In genomic region chr16:1003551-1004347, GRCh38 we compare ENCODE assay signal across 11 cellular contexts. TPM values are rescaled to one million over a fixed set of nuclear protein-coding genes. Genes with fewer than 3 reads are reported as not detected.
A peak's percentile ranks its signal among the peaks of the same experiment; 100 is the strongest.
DNase-seq lines count a peak whose midpoint lies in the region; ATAC-seq, FAIRE-seq and TF ChIP-seq lines count a peak whose summit lies in the region.
"Had no signal": no experiment of that assay in that cellular context is flagged by ENCODE, and none has a peak within 500 bp of the region (broad histone marks: within the 10 kb centered on the region; RNA-seq: fewer than 3 reads in every experiment).

No MANE protein-coding gene starts in this region.

- no peaks in the 10 kb centered on the region for H3K9me1 ChIP-seq in endothelial cell of umbilical vein (replicated peaks; ENCODE audit: control insufficient read depth, extremely low read depth, insufficient read depth, low read length)

- H3K27ac ChIP-seq in endothelial cell of umbilical vein (ENCODE audit: insufficient read depth, low read depth, low read length), result no peak overlapping the region
- H3K27ac ChIP-seq: vagina had no signal

- TF ChIP-seq CTCF in endothelial cell of umbilical vein (IDR thresholded peaks at IDR 0.05; ENCODE audit: extremely low read depth in 1 of 2, insufficient read depth in 1 of 2, low read depth in 1 of 2, low read length in 2 of 2) (no peak), WTC11 (IDR thresholded peaks at IDR 0.05) (no peak)

- no TSS peak for BruUV-seq in endothelial cell of umbilical vein (replicated peaks; lab: Mats Ljungman, UMichigan)

- H3K4me1 Mint-ChIP-seq in activated CD8-positive, alpha-beta memory T cell treated with anti-CD3 and anti-CD28 coated beads, Interleukin-2, amount 10 ng/mL, durations not matched to agents 7 days and 5 days, result peaks cover 25% of the 10 kb centered on the region
- no peaks in the 10 kb centered on the region for H3K4me1 Mint-ChIP-seq in WTC11

- H3K27me3 ChIP-seq in endothelial cell of umbilical vein (ENCODE audit: control insufficient read depth in 2 of 2, insufficient read depth in 2 of 2, low read length in 2 of 2), result no peaks in the 10 kb centered on the region
- H3K27me3 ChIP-seq: vagina had no signal

- no peaks in the 10 kb centered on the region for H3K9me3 Mint-ChIP-seq in activated CD8-positive, alpha-beta memory T cell treated with anti-CD3 and anti-CD28 coated beads, Interleukin-2, amount 10 ng/mL, durations not matched to agents 7 days and 5 days (ENCODE audit: low read depth)
- no peaks in the 10 kb centered on the region for H3K9me3 Mint-ChIP-seq in WTC11

- H3K27me3 Mint-ChIP-seq in activated CD8-positive, alpha-beta memory T cell treated with anti-CD3 and anti-CD28 coated beads, Interleukin-2, amount 10 ng/mL, durations not matched to agents 7 days and 5 days, result peaks cover 29% of the 10 kb centered on the region
- H3K27me3 Mint-ChIP-seq in WTC11 (ENCODE audit: low read depth), result no peaks in the 10 kb centered on the region

- peak overlapping the region; percentile 84 for H3K27ac Mint-ChIP-seq in activated CD8-positive, alpha-beta memory T cell treated with anti-CD3 and anti-CD28 coated beads, Interleukin-2, amount 10 ng/mL, durations not matched to agents 7 days and 5 days
- no peak overlapping the region for H3K27ac Mint-ChIP-seq in WTC11

- H4K20me1 ChIP-seq in endothelial cell of umbilical vein (replicated peaks; ENCODE audit: control insufficient read depth, extremely low read depth, insufficient read depth, low read length), result no peaks in the 10 kb centered on the region

- no peak for TF ChIP-seq POLR2A in endothelial cell of umbilical vein (IDR thresholded peaks at IDR 0.05; ENCODE audit: low read depth, low read length)

- ATAC-seq in activated CD8-positive, alpha-beta memory T cell treated with anti-CD3 and anti-CD28 coated beads, Interleukin-2, amount 10 ng/mL, durations not matched to agents 7 days and 5 days, result peak; percentile 70
- no peak for ATAC-seq in WTC11
- ATAC-seq: Right ventricle myocardium inferior had no signal

- dilution Hi-C loops in endothelial cell of umbilical vein (cut with MboI; ENCODE audit: extremely low pct_ligation_motif_present, low sequenced_read_pairs), result no loop called here

- H3K4me1 ChIP-seq in endothelial cell of umbilical vein (ENCODE audit: control insufficient read depth, extremely low read depth, insufficient read depth, low read length), result peaks cover 16% of the 10 kb centered on the region

- DNase-seq in activated CD4-positive, alpha-beta T cell treated with anti-CD3 and anti-CD28 coated beads for 4 hours, result peak; percentile 47 to 53
- no peak for DNase-seq in activated CD4-positive, alpha-beta T cell treated with anti-CD3 and anti-CD28 coated beads, Interleukin-2, amount 50 U/mL, for 1 hour
- DNase-seq in activated CD8-positive, alpha-beta memory T cell treated with anti-CD3 and anti-CD28 coated beads, Interleukin-2, amount 10 ng/mL, durations not matched to agents 7 days and 5 days, result peak; percentile 77
- DNase-seq in endothelial cell of umbilical vein (ENCODE audit: low read depth, low spot score), result peak; percentile 8
- DNase-seq in stimulated activated naive CD4-positive, alpha-beta T cell (lab: John Stamatoyannopoulos, UW), result peak in 4 of 6 experiments; percentile 14 to 64 (median 57)
- no peak for DNase-seq in HTR-8/SVneo (ENCODE audit: insufficient read length, low spot score)
- no peak for DNase-seq in WTC11 (ENCODE audit: low spot score)
- no peak for DNase-seq in NCI-H1694 (lab: John Stamatoyannopoulos, UW)

- no peaks in the 10 kb centered on the region for H3K36me3 Mint-ChIP-seq in activated CD8-positive, alpha-beta memory T cell treated with anti-CD3 and anti-CD28 coated beads, Interleukin-2, amount 10 ng/mL, durations not matched to agents 7 days and 5 days
- H3K36me3 Mint-ChIP-seq in WTC11, result no peaks in the 10 kb centered on the region

- H3K79me2 ChIP-seq in endothelial cell of umbilical vein (ENCODE audit: control insufficient read depth, insufficient read depth, low read length), result no peaks in the 10 kb centered on the region

- H3K36me3 ChIP-seq in endothelial cell of umbilical vein (ENCODE audit: control insufficient read depth in 2 of 2, extremely low read depth in 1 of 2, insufficient read depth in 2 of 2, low read length in 2 of 2), result no peaks in the 10 kb centered on the region
- H3K36me3 ChIP-seq: vagina had no signal

- no peak overlapping the region for H2AFZ ChIP-seq in endothelial cell of umbilical vein (ENCODE audit: low read depth, low read length)

- CTCF ChIA-PET in activated CD8-positive, alpha-beta memory T cell treated with anti-CD3 and anti-CD28 coated beads, Interleukin-2, amount 10 ng/mL, durations not matched to agents 7 days and 5 days (lab: Charles Lee), result interaction anchor here (0.7 to 1.3 kb wide), 2 partner anchors 40 to 90 kb away, joined by 3 read pairs; no protein-coding TSS in a partner anchor
- CTCF ChIA-PET in endothelial cell of umbilical vein (lab: Charles Lee), result no interaction called here
- CTCF ChIA-PET in WTC11 (lab: Charles Lee), result interaction anchor here (0.8 to 1.3 kb wide), 2 partner anchors 53 to 100 kb away, joined by 3 read pairs; no protein-coding TSS in a partner anchor

- H3K9me3 ChIP-seq in endothelial cell of umbilical vein (replicated peaks; ENCODE audit: control insufficient read depth, insufficient read depth, low read length), result no peaks in the 10 kb centered on the region
- H3K9me3 ChIP-seq: vagina had no signal

- H3K4me2 ChIP-seq in endothelial cell of umbilical vein (ENCODE audit: insufficient read depth, low read length), result no peak overlapping the region

- intact Hi-C loops in endothelial cell of umbilical vein (cut with micrococcal nuclease), result no loop called here

- peak overlapping the region; percentile 59 for H3K4me3 Mint-ChIP-seq in activated CD8-positive, alpha-beta memory T cell treated with anti-CD3 and anti-CD28 coated beads, Interleukin-2, amount 10 ng/mL, durations not matched to agents 7 days and 5 days
- no peak overlapping the region for H3K4me3 Mint-ChIP-seq in WTC11

- FAIRE-seq in endothelial cell of umbilical vein (lab: Jason Lieb, UNC), result peak; percentile 84
- no peak for FAIRE-seq in HTR-8/SVneo (lab: Jason Lieb, UNC)

- no peak overlapping the region for H3K4me3 ChIP-seq in endothelial cell of umbilical vein (replicated peaks in 1 of 3; ENCODE audit: insufficient read depth in 1 of 3, low read depth in 1 of 3, low read length in 3 of 3)
- H3K4me3 ChIP-seq: lung had no signal

- POLR2A ChIA-PET in endothelial cell of umbilical vein (lab: Charles Lee), result no interaction called here
- POLR2A ChIA-PET in WTC11 (lab: Charles Lee), result no interaction called here

- no peak overlapping the region for H3K9ac ChIP-seq in endothelial cell of umbilical vein (replicated peaks; ENCODE audit: extremely low read depth, insufficient read depth, low read length)

TF ChIP-seq in endothelial cell of umbilical vein, 7 proteins besides CTCF, POLR2A, EP300 and RAD21 (continues in another document):
- TF ChIP-seq FOS (IDR thresholded peaks at IDR 0.05; ENCODE audit: borderline replicate concordance, insufficient read depth, low read length) (peak; percentile 9), JUN (IDR thresholded peaks at IDR 0.05; ENCODE audit: borderline replicate concordance, insufficient read depth, insufficient read length, low read depth) (no peak), MAX (IDR thresholded peaks at IDR 0.05; ENCODE audit: insufficient read depth, insufficient read length) (no peak), POLR2AphosphoS5 (IDR thresholded peaks at IDR 0.05; ENCODE audit: insufficient read depth, low read depth, low read length) (peak; percentile 40)

TF ChIP-seq in WTC11, 78 proteins besides CTCF, POLR2A, EP300 and RAD21 (continues in another document):
- TF ChIP-seq PRRX2 (CRISPR knock-in tag; IDR thresholded peaks at IDR 0.05) (no peak), RELA (CRISPR knock-in tag; IDR thresholded peaks at IDR 0.05; ENCODE audit: borderline replicate concordance) (no peak), EMX1 (CRISPR knock-in tag; IDR thresholded peaks at IDR 0.05) (no peak), HMGA2 (CRISPR knock-in tag; IDR thresholded peaks at IDR 0.05) (no peak), E2F5 (CRISPR knock-in tag; IDR thresholded peaks at IDR 0.05) (no peak)

RNA-seq across cellular contexts. Expression of gene SOX8, which starts 22.2 kb away (rescaled TPM):
- total RNA-seq in activated CD8-positive, alpha-beta memory T cell treated with anti-CD3 and anti-CD28 coated beads, Interleukin-2, amount 10 ng/mL, durations not matched to agents 7 days and 5 days, result under 1 TPM; 0.12 to 0.16 TPM
- total RNA-seq in endothelial cell of umbilical vein (0.42 and 0.53 TPM in 2 replicates), WTC11 (2021) (10.2 to 12.3 TPM (median 10.9 TPM) in 3 replicates)
- polyA plus RNA-seq in endothelial cell of umbilical vein, result 0.52 and 0.72 TPM in 2 replicates
- 0.35 and 0.37 TPM in 2 replicates for polyA plus RNA-seq in endothelial cell of umbilical vein (2011; cell fraction: cytosol; rRNA removed)
- polyA plus RNA-seq in endothelial cell of umbilical vein (2011; cell fraction: nucleus; rRNA removed), result 3.1 and 3.3 TPM in 2 replicates
- polyA plus RNA-seq in endothelial cell of umbilical vein (2012), result 0.29 and 0.45 TPM in 2 replicates
- polyA minus RNA-seq in endothelial cell of umbilical vein, result 0.17 and 0.25 TPM in 2 replicates
- polyA minus RNA-seq in endothelial cell of umbilical vein (2011; cell fraction: cytosol; rRNA and poly(A)+ RNA removed), result not detected
- polyA minus RNA-seq in endothelial cell of umbilical vein (2011; cell fraction: nucleus; rRNA and poly(A)+ RNA removed), result 0.24 and 0.53 TPM in 2 replicates

RNA-seq across cellular contexts. Expression of gene LMF1, which starts 33.0 kb away (rescaled TPM):
- total RNA-seq in activated CD8-positive, alpha-beta memory T cell treated with anti-CD3 and anti-CD28 coated beads, Interleukin-2, amount 10 ng/mL, durations not matched to agents 7 days and 5 days, result 10 to 100 TPM; 11.4 to 29.6 TPM
- total RNA-seq in endothelial cell of umbilical vein (12.5 and 17.8 TPM in 2 replicates), WTC11 (2021) (10.5 to 13.0 TPM (median 10.8 TPM) in 3 replicates)
- polyA plus RNA-seq in endothelial cell of umbilical vein, result 14.3 and 17.8 TPM in 2 replicates
- 6.7 and 7.5 TPM in 2 replicates for polyA plus RNA-seq in endothelial cell of umbilical vein (2011; cell fraction: cytosol; rRNA removed)
- polyA plus RNA-seq in endothelial cell of umbilical vein (2011; cell fraction: nucleus; rRNA removed), result 17.8 and 26.6 TPM in 2 replicates
- 15.8 and 23.9 TPM in 2 replicates for polyA plus RNA-seq in endothelial cell of umbilical vein (2012)
- polyA minus RNA-seq in endothelial cell of umbilical vein, result 30.9 and 34.6 TPM in 2 replicates
- 13.3 TPM for polyA minus RNA-seq in endothelial cell of umbilical vein (2011; cell fraction: cytosol; rRNA and poly(A)+ RNA removed)
- 16.7 and 20.3 TPM in 2 replicates for polyA minus RNA-seq in endothelial cell of umbilical vein (2011; cell fraction: nucleus; rRNA and poly(A)+ RNA removed)

Comparison
In these comparisons a context has a peak if more than half of its experiments do, and no peak if none do; other contexts are left out.
1. DNase-seq: peak in activated CD4-positive, alpha-beta T cell treated with anti-CD3 and anti-CD28 coated beads for 4 hours (2 of 2), activated CD8-positive, alpha-beta memory T cell treated with anti-CD3 and anti-CD28 coated beads, Interleukin-2, amount 10 ng/mL, durations not matched to agents 7 days and 5 days (single experiment), endothelial cell of umbilical vein (single experiment) and stimulated activated naive CD4-positive, alpha-beta T cell (4 of 6); none in activated CD4-positive, alpha-beta T cell treated with anti-CD3 and anti-CD28 coated beads, Interleukin-2, amount 50 U/mL, for 1 hour (single experiment), HTR-8/SVneo (single experiment), WTC11 (single experiment) and NCI-H1694 (single experiment).